In genomic region chr13:42215578-42216421, GRCh38 we compare ENCODE assay signal across 8 cellular contexts. TPM values are rescaled to one million over a fixed set of nuclear protein-coding genes. Genes with fewer than 3 reads are reported as not detected.
A peak's percentile ranks its signal among the peaks of the same experiment; 100 is the strongest.
DNase-seq lines count a peak whose midpoint lies in the region; ATAC-seq, FAIRE-seq and TF ChIP-seq lines count a peak whose summit lies in the region.

No MANE protein-coding gene starts in this region.

- FAIRE-seq in kidney (lab: Jason Lieb, UNC), result peak; percentile 15

- intact Hi-C loops in kidney (cut with DNase I), result no loop called here

- peaks cover 30% of the 10 kb centered on the region for H3K36me3 Mint-ChIP-seq in activated naive CD8-positive, alpha-beta T cell treated with anti-CD3 and anti-CD28 coated beads, Interleukin-2, amount 10 ng/mL, durations not matched to agents 7 days and 5 days

- TF ChIP-seq CTCF in kidney (IDR thresholded peaks at IDR 0.05; ENCODE audit: borderline replicate concordance, extremely low read depth, insufficient read depth), result peak; percentile 39

- no peak overlapping the region for H3K27ac Mint-ChIP-seq in activated naive CD8-positive, alpha-beta T cell treated with anti-CD3 and anti-CD28 coated beads, Interleukin-2, amount 10 ng/mL, durations not matched to agents 7 days and 5 days

- H3K4me1 ChIP-seq in kidney (ENCODE audit: control insufficient read depth in 1 of 2, insufficient read depth in 1 of 2, low read depth in 1 of 2, low read length in 2 of 2), result no peaks in the 10 kb centered on the region

- H3K27me3 Mint-ChIP-seq in activated naive CD8-positive, alpha-beta T cell treated with anti-CD3 and anti-CD28 coated beads, Interleukin-2, amount 10 ng/mL, durations not matched to agents 7 days and 5 days, result no peaks in the 10 kb centered on the region

- peak; percentile 27 for DNase-seq in stimulated activated CD4-positive, alpha-beta T cell treated with anti-CD3 and anti-CD28 coated beads, Interleukin-15, amount 100 ng/mL, for 24 hours
- no peak for DNase-seq in stimulated activated CD4-positive, alpha-beta T cell treated with anti-CD3 and anti-CD28 coated beads, Interleukin-4, amount 100 ng/mL, for 24 hours
- DNase-seq in NCI-H146 treated with DMSO at 0.1 percent for 48 hours (lab: John Stamatoyannopoulos, UW; ENCODE audit: unreplicated experiment) (peak; percentile 13), kidney (no peak), 8988T (no peak)
- DNase-seq in activated naive CD8-positive, alpha-beta T cell treated with anti-CD3 and anti-CD28 coated beads, Interleukin-2, amount 10 ng/mL, durations not matched to agents 7 days and 5 days, result no peak

- POLR2A ChIA-PET in activated naive CD8-positive, alpha-beta T cell treated with anti-CD3 and anti-CD28 coated beads, Interleukin-2, amount 10 ng/mL, durations not matched to agents 7 days and 5 days (lab: Charles Lee), result no interaction called here

- no peak overlapping the region for H3K4me3 Mint-ChIP-seq in activated naive CD8-positive, alpha-beta T cell treated with anti-CD3 and anti-CD28 coated beads, Interleukin-2, amount 10 ng/mL, durations not matched to agents 7 days and 5 days

- H3K27ac ChIP-seq in kidney (ENCODE audit: low read depth in 2 of 2, low read length in 2 of 2), result no peak overlapping the region

- no peak overlapping the region for H3K9ac ChIP-seq in kidney (ENCODE audit: low read length in 2 of 2)

- ATAC-seq in activated naive CD8-positive, alpha-beta T cell treated with anti-CD3 and anti-CD28 coated beads, Interleukin-2, amount 10 ng/mL, durations not matched to agents 7 days and 5 days (ENCODE audit: low read depth), result peak; percentile 67
- ATAC-seq in GM19455 (IDR thresholded peaks at IDR 0.05; ENCODE audit: unreplicated experiment), result no peak
- ATAC-seq in GM21786 (IDR thresholded peaks at IDR 0.05; ENCODE audit: unreplicated experiment), result no peak

- H3K4me3 ChIP-seq in kidney (ENCODE audit: low read length in 2 of 2), result no peak overlapping the region

- H3K9me3 ChIP-seq in kidney (ENCODE audit: control insufficient read depth in 1 of 2, low read length in 2 of 2), result no peaks in the 10 kb centered on the region

- no peaks in the 10 kb centered on the region for H3K4me1 Mint-ChIP-seq in activated naive CD8-positive, alpha-beta T cell treated with anti-CD3 and anti-CD28 coated beads, Interleukin-2, amount 10 ng/mL, durations not matched to agents 7 days and 5 days

- H3K9me3 Mint-ChIP-seq in activated naive CD8-positive, alpha-beta T cell treated with anti-CD3 and anti-CD28 coated beads, Interleukin-2, amount 10 ng/mL, durations not matched to agents 7 days and 5 days, result no peaks in the 10 kb centered on the region

- peaks cover 1 to 4% of the 10 kb centered on the region in 2 donors for H3K36me3 ChIP-seq in kidney (ENCODE audit: control insufficient read depth in 1 of 2, insufficient read depth in 2 of 2, low read length in 2 of 2)

RNA-seq across cellular contexts. Expression of gene AKAP11, which starts 56.2 kb away (rescaled TPM):
- total RNA-seq in activated naive CD8-positive, alpha-beta T cell treated with anti-CD3 and anti-CD28 coated beads, Interleukin-2, amount 10 ng/mL, durations not matched to agents 7 days and 5 days, result 10 to 100 TPM; 30.1 to 30.6 TPM
- 35.2 TPM for total RNA-seq in kidney
- 4.9 TPM for polyA plus RNA-seq in kidney (ENCODE audit: insufficient read depth, low read depth, low replicate concordance)

Comparison
In these comparisons a context has a peak if more than half of its experiments do, and no peak if none do; other contexts are left out.
1. DNase-seq: peak in stimulated activated CD4-positive, alpha-beta T cell treated with anti-CD3 and anti-CD28 coated beads, Interleukin-15, amount 100 ng/mL, for 24 hours (single experiment) and NCI-H146 treated with DMSO at 0.1 percent for 48 hours (single experiment); none in stimulated activated CD4-positive, alpha-beta T cell treated with anti-CD3 and anti-CD28 coated beads, Interleukin-4, amount 100 ng/mL, for 24 hours (single experiment), activated naive CD8-positive, alpha-beta T cell treated with anti-CD3 and anti-CD28 coated beads, Interleukin-2, amount 10 ng/mL, durations not matched to agents 7 days and 5 days (single experiment), kidney (single experiment) and 8988T (single experiment).